Comparison of ENCODE assay signal across 10 cellular contexts in the genomic region with DNA sequence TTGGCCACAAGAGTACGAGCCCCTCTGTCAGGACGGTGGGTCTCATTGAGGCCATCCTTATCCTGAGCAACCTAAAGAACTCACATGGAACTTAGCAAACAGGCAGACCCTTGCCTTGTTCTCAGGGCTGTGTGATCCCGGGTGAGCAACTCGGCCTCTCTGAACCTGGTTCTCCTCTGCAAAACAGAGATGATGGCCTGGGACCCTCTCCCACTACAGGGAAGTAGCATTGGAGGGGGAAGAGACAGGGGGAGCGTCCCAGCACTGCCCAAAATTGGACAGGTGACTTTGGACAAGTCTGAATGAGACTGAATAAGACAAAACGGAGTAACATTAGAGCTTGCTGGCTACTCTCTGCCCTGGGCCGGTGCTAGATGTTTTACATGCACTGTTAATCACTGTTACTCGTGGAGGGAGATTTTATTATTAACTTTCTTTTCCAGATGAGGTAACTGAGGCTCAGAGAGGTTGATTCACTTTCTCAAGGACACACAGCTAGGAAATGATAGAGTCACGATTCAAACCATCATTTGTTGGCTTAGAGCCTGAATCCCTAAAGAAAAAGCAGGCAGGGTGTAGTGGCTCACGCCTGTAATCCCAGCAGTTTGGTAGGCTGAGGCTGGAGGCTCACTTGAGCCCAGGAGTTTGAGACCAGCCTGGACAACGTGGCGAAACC.
DNase-seq lines count a peak whose midpoint lies in the region; ATAC-seq and TF ChIP-seq lines count a peak whose summit lies in the region.
"Had no signal": no experiment of that assay in that cellular context is flagged by ENCODE, and none has a peak within 500 bp of the region (broad histone marks: within the 10 kb centered on the region; RNA-seq: fewer than 3 reads in every experiment).

No MANE protein-coding gene starts in this region.

- peak overlapping the region; percentile 88 for H2AFZ ChIP-seq in IMR-90 (replicated peaks; ENCODE audit: low read length, poor library complexity)

- peak overlapping the region; percentile 99 for H3K14ac ChIP-seq in IMR-90 (replicated peaks; ENCODE audit: low read depth, low read length)

- H2BK15ac ChIP-seq in IMR-90 (ENCODE audit: low read depth, low read length) = peak overlapping the region; percentile 94

- peak overlapping the region; percentile 96 for H2BK20ac ChIP-seq in IMR-90 (ENCODE audit: low read depth, low read length)

- H3K9ac ChIP-seq in IMR-90 (ENCODE audit: low read depth, low read length) = peak overlapping the region; percentile 61
- peak overlapping the region; percentile 0 to 9 for H3K9ac ChIP-seq in liver (ENCODE audit: low read depth in 1 of 2, low read length in 2 of 2)

- no peak for DNase-seq in IMR-90
- no peak for DNase-seq in adrenal gland
- no peak for DNase-seq in stimulated activated naive CD8-positive, alpha-beta T cell treated with anti-CD3 and anti-CD28 coated beads, Interleukin-15, amount 100 ng/mL, for 72 hours
- no peak for DNase-seq in head of caudate nucleus
- DNase-seq in AG08395 (ENCODE audit: low spot score) = no peak
- no peak for DNase-seq in DMS53 (lab: John Stamatoyannopoulos, UW)
- no peak for DNase-seq in activated naive CD4-positive, alpha-beta T cell treated with anti-CD3 and anti-CD28 coated beads, Interleukin-2, amount 10 ng/mL, durations not matched to agents 7 days and 5 days
- DNase-seq: erythroblast had no signal

- peak overlapping the region; percentile 71 to 77 for H3K4me3 Mint-ChIP-seq in stimulated activated naive CD8-positive, alpha-beta T cell treated with anti-CD3 and anti-CD28 coated beads, Interleukin-15, amount 100 ng/mL, for 72 hours
- no peak overlapping the region for H3K4me3 Mint-ChIP-seq in activated naive CD4-positive, alpha-beta T cell treated with anti-CD3 and anti-CD28 coated beads, Interleukin-2, amount 10 ng/mL, durations not matched to agents 7 days and 5 days

- H3K23ac ChIP-seq in IMR-90 (ENCODE audit: low read depth, low read length) = peak overlapping the region; percentile 98

- H2AK9ac ChIP-seq in IMR-90 (replicated peaks; ENCODE audit: low read depth, low read length, poor library complexity) = peak overlapping the region; percentile 99

- peaks cover 15 to 59% of the 10 kb centered on the region in 2 experiments for H3K79me1 ChIP-seq in IMR-90 (ENCODE audit: low read depth in 1 of 2, low read length in 2 of 2)

- WGBS in IMR-90 (ENCODE audit: extremely low coverage in 2 of 2, insufficient read length in 1 of 2), 2 experiments = 67% methylated on average over 2 of the region's 12 CpGs; no CpG with 5 or more reads in 1 of the 2 experiments
- WGBS in adrenal gland, 4 donors = 64 to 69% (median 67%) methylated on average over 12 of the region's 12 CpGs
- WGBS in liver = 84% methylated on average over 12 of the region's 12 CpGs

- H3K4me1 Mint-ChIP-seq in stimulated activated naive CD8-positive, alpha-beta T cell treated with anti-CD3 and anti-CD28 coated beads, Interleukin-15, amount 100 ng/mL, for 72 hours = peaks cover 53% of the 10 kb centered on the region
- H3K4me1 Mint-ChIP-seq in activated naive CD4-positive, alpha-beta T cell treated with anti-CD3 and anti-CD28 coated beads, Interleukin-2, amount 10 ng/mL, durations not matched to agents 7 days and 5 days = peaks cover 46% of the 10 kb centered on the region

- peak overlapping the region; percentile 98 for H4K5ac ChIP-seq in IMR-90 (ENCODE audit: low read depth, low read length)

- H3K4me3 ChIP-seq in IMR-90 (ENCODE audit: insufficient read depth, low read depth, low read length) (no peak overlapping the region), adrenal gland (peak overlapping the region in 1 of 4 donors; percentile 65), liver (ENCODE audit: low read depth in 1 of 3, low read length in 3 of 3) (no peak overlapping the region)

- peak overlapping the region; percentile 100 for H4K91ac ChIP-seq in IMR-90 (ENCODE audit: insufficient read depth, low read depth, low read length)

- H3K4ac ChIP-seq in IMR-90 (ENCODE audit: low read depth, low read length) = peak overlapping the region; percentile 100

- peak overlapping the region; percentile 99; the same call in 1 of the 2 replicates for H3K56ac ChIP-seq in IMR-90 (ENCODE audit: extremely low read depth, insufficient read depth, low read length)

- H3K9me3 ChIP-seq in IMR-90 (ENCODE audit: control insufficient read depth, insufficient read depth, low read length) (no peaks in the 10 kb centered on the region), adrenal gland (replicated peaks in 1 of 3) (no peaks in the 10 kb centered on the region), liver (ENCODE audit: control insufficient read depth in 4 of 4, low read length in 3 of 4) (no peaks in the 10 kb centered on the region)

- no peaks in the 10 kb centered on the region for H3K27me3 ChIP-seq in IMR-90 (ENCODE audit: control insufficient read depth, insufficient read depth, low read length)
- no peaks in the 10 kb centered on the region for H3K27me3 ChIP-seq in adrenal gland
- H3K27me3 ChIP-seq in liver (ENCODE audit: control insufficient read depth in 4 of 4, insufficient read depth in 4 of 4, low read length in 3 of 4) = no peaks in the 10 kb centered on the region

- H2BK120ac ChIP-seq in IMR-90 (ENCODE audit: low read depth, low read length) = peak overlapping the region; percentile 99

- CTCF ChIA-PET in IMR-90 (lab: Yijun Ruan, JAX) = interaction anchor here (0.9 to 1.3 kb wide), 3 partner anchors 24 to 346 kb away, joined by 3 to 5 read pairs (median 3); no protein-coding TSS in a partner anchor
- CTCF ChIA-PET in activated naive CD4-positive, alpha-beta T cell treated with anti-CD3 and anti-CD28 coated beads, Interleukin-2, amount 10 ng/mL, durations not matched to agents 7 days and 5 days (lab: Charles Lee) = no interaction called here

- TF ChIP-seq POLR2A in IMR-90 (IDR thresholded peaks at IDR 0.05; ENCODE audit: low read depth, low read length) (no peak; the same call in 1 of the 2 replicates), adrenal gland (IDR thresholded peaks at IDR 0.05) (peak in 1 of 2 donors; percentile 29)

- POLR2A ChIA-PET in IMR-90 (lab: Charles Lee; ENCODE audit: unreplicated experiment) = interaction anchor here (1.2 to 2.7 kb wide), 3 partner anchors 12 to 307 kb away, joined by 3 to 18 read pairs (median 14); partner anchors contain the start of gene IER5L

- in situ Hi-C loops in IMR-90 (cut with MboI; ENCODE audit: low sequenced_read_pairs) = no loop called here

- H3K9me1 ChIP-seq in IMR-90 (ENCODE audit: insufficient read depth, low read length) = peaks cover 29% of the 10 kb centered on the region

- H2BK5ac ChIP-seq in IMR-90 (ENCODE audit: low read depth, low read length, poor library complexity, severe bottlenecking) = peak overlapping the region; percentile 98

- TF ChIP-seq CTCF in IMR-90 (conservative IDR thresholded peaks at IDR 0.05; ENCODE audit: low read depth, low read length) = no peak
- no peak for TF ChIP-seq CTCF in adrenal gland (IDR thresholded peaks at IDR 0.05)
- no peak for TF ChIP-seq CTCF in liver (IDR thresholded peaks at IDR 0.05; ENCODE audit: low read depth, low read length, missing input control)

- peak overlapping the region; percentile 99 for H4K8ac ChIP-seq in IMR-90 (ENCODE audit: low read depth in 2 of 2, low read length in 2 of 2)

- H3K18ac ChIP-seq in IMR-90 (ENCODE audit: low read depth, low read length) = peak overlapping the region; percentile 94

- H3K27ac ChIP-seq in IMR-90 (ENCODE audit: insufficient read depth, low read length) (peak overlapping the region; percentile 99), adrenal gland (peak overlapping the region; percentile 99 to 100 (median 100)), liver (ENCODE audit: low read depth in 1 of 2, low read length in 2 of 2) (peak overlapping the region; percentile 83 to 98)

- H4K20me1 ChIP-seq in IMR-90 (ENCODE audit: insufficient read depth, low read length) = no peaks in the 10 kb centered on the region; the same call in 1 of the 2 replicates

- intact Hi-C loops in IMR-90 (cut with micrococcal nuclease) (no loop called here), adrenal gland (cut with DNase I) (loop anchor here in 1 of 2 donors (10.0 kb wide), 2 partner anchors 160 to 340 kb away; no protein-coding TSS in a partner anchor), head of caudate nucleus (cut with DNase I) (no loop called here)

- no peaks in the 10 kb centered on the region for H3K9me3 Mint-ChIP-seq in stimulated activated naive CD8-positive, alpha-beta T cell treated with anti-CD3 and anti-CD28 coated beads, Interleukin-15, amount 100 ng/mL, for 72 hours
- no peaks in the 10 kb centered on the region for H3K9me3 Mint-ChIP-seq in activated naive CD4-positive, alpha-beta T cell treated with anti-CD3 and anti-CD28 coated beads, Interleukin-2, amount 10 ng/mL, durations not matched to agents 7 days and 5 days

- no peaks in the 10 kb centered on the region for H3K36me3 ChIP-seq in IMR-90 (ENCODE audit: control insufficient read depth, insufficient read depth, low read length)
- H3K36me3 ChIP-seq in adrenal gland (replicated peaks in 1 of 2) = no peaks in the 10 kb centered on the region
- no peaks in the 10 kb centered on the region for H3K36me3 ChIP-seq in liver (ENCODE audit: control insufficient read depth in 4 of 4, insufficient read depth in 3 of 4, low read depth in 1 of 4, low read length in 3 of 4)

- H2AK5ac ChIP-seq in IMR-90 (ENCODE audit: low read depth, low read length) = peak overlapping the region; percentile 99

- H3K27me3 Mint-ChIP-seq in stimulated activated naive CD8-positive, alpha-beta T cell treated with anti-CD3 and anti-CD28 coated beads, Interleukin-15, amount 100 ng/mL, for 72 hours = peaks cover 17% of the 10 kb centered on the region
- peaks cover 83% of the 10 kb centered on the region for H3K27me3 Mint-ChIP-seq in activated naive CD4-positive, alpha-beta T cell treated with anti-CD3 and anti-CD28 coated beads, Interleukin-2, amount 10 ng/mL, durations not matched to agents 7 days and 5 days

- H3K27ac Mint-ChIP-seq in stimulated activated naive CD8-positive, alpha-beta T cell treated with anti-CD3 and anti-CD28 coated beads, Interleukin-15, amount 100 ng/mL, for 72 hours = no peak overlapping the region
- no peak overlapping the region for H3K27ac Mint-ChIP-seq in activated naive CD4-positive, alpha-beta T cell treated with anti-CD3 and anti-CD28 coated beads, Interleukin-2, amount 10 ng/mL, durations not matched to agents 7 days and 5 days

- peaks cover 2% of the 10 kb centered on the region for H3K36me3 Mint-ChIP-seq in activated naive CD4-positive, alpha-beta T cell treated with anti-CD3 and anti-CD28 coated beads, Interleukin-2, amount 10 ng/mL, durations not matched to agents 7 days and 5 days

- H3K4me2 ChIP-seq in IMR-90 (ENCODE audit: low read depth, low read length) = no peak overlapping the region

- BruUV-seq in IMR-90 (replicated peaks; lab: Mats Ljungman, UMichigan) = no TSS peak

- no peak for TF ChIP-seq RAD21 in IMR-90 (IDR thresholded peaks at IDR 0.05; ENCODE audit: low read length)
- no peak for TF ChIP-seq RAD21 in liver (IDR thresholded peaks at IDR 0.05)

- dilution Hi-C loops in IMR-90 (cut with HindIII; ENCODE audit: low sequenced_read_pairs, unreplicated experiment) = no loop called here

- no peak for ATAC-seq in IMR-90 (ENCODE audit: low read depth)
- ATAC-seq in stimulated activated naive CD8-positive, alpha-beta T cell treated with anti-CD3 and anti-CD28 coated beads, Interleukin-15, amount 100 ng/mL, for 72 hours = no peak
- ATAC-seq: activated CD4-positive, CD25-positive, alpha-beta regulatory T cell treated with anti-CD3 and anti-CD28 coated beads, Interleukin-2, amount 50 U/mL, for 24 hours had no signal

- peaks cover 57% of the 10 kb centered on the region for H3K4me1 ChIP-seq in IMR-90 (ENCODE audit: control insufficient read depth, insufficient read depth, low read length)
- peaks cover 82 to 87% of the 10 kb centered on the region in 2 donors for H3K4me1 ChIP-seq in adrenal gland (replicated peaks in 1 of 2)
- H3K4me1 ChIP-seq in liver (ENCODE audit: control insufficient read depth in 4 of 4, insufficient read depth in 4 of 4, low read length in 3 of 4) = peaks cover 12 to 50% (median 31%) of the 10 kb centered on the region in 4 donors
